ENCODE assay signal across 37 cellular contexts in genomic region chr6:104714796-104715195, GRCh38.
"Had no signal": no experiment of that assay in that cellular context is flagged by ENCODE, and none has a peak within 500 bp of the region (broad histone marks: within the 10 kb centered on the region; RNA-seq: fewer than 3 reads in every experiment).

No MANE protein-coding gene starts in this region.

- H3K9ac ChIP-seq: KMS-11 had no signal

- H3K27me3 ChIP-seq: MG63 had no signal

- H3K27ac ChIP-seq: KMS-11 had no signal

- H3K36me3 ChIP-seq: MG63 had no signal

- H3K9me3 ChIP-seq: MG63 had no signal

- H3K4me2 ChIP-seq: KMS-11 had no signal

- DNase-seq: Karpas-422, Kasumi-1, MG63, MM.1S, MV-4-11, NCI-H1048, NCI-H1092, NCI-H1092 treated with DMSO at 0.1 percent for 48 hours, NCI-H1105, NCI-H1105 treated with DMSO at 0.1 percent for 48 hours, NCI-H1417, NCI-H1417 treated with DMSO at 0.1 percent for 48 hours, NCI-H1436, NCI-H1436 treated with DMSO at 0.1 percent for 48 hours, NCI-H146, NCI-H1694, NCI-H1694 treated with DMSO at 0.1 percent for 48 hours, NCI-H187, NCI-H187 treated with DMSO at 0.1 percent for 48 hours, NCI-H1930, NCI-H2029, NCI-H2029 treated with DMSO at 0.1 percent for 48 hours, NCI-H2081, NCI-H2081 treated with DMSO at 0.1 percent for 48 hours, NCI-H2107, NCI-H2171, NCI-H2171 treated with DMSO at 0.1 percent for 48 hours, NCI-H2227 treated with DMSO at 0.1 percent for 48 hours, NCI-H226, NCI-H345, NCI-H446, NCI-H446 treated with DMSO at 0.1 percent for 48 hours, NCI-H510A, NCI-H510A treated with DMSO at 0.1 percent for 48 hours, NCI-H524, NCI-H524 treated with DMSO at 0.1 percent for 48 hours had no signal

- H3K4me3 ChIP-seq: MG63 had no signal
